ENCODE assay signal across 8 cellular contexts in the genomic region with DNA sequence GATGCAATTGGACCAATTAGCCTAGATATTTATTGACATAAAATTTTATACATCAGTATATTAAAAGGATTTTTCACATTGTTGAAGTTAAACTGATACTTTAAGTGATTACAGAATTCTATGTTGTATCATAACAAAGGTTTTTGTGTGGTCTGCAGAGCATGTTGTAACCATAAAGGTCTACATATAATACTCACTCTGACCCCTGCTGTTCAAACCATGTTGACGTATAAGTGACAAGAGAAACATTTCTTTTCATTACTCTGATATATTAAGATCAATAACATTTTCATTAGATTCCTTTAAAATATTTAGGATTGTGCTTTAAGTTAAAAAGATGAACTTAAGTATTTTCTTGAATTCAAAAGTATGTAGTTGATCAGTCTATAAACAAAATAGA.
A peak's percentile ranks its signal among the peaks of the same experiment; 100 is the strongest.
DNase-seq lines count a peak whose midpoint lies in the region; ATAC-seq and TF ChIP-seq lines count a peak whose summit lies in the region.

No MANE protein-coding gene starts in this region.

- no peak overlapping the region for H3K27ac Mint-ChIP-seq in neural crest cell (ENCODE audit: unreplicated experiment)

- DNase-seq in NOMO-1 treated with DMSO at 0.1 percent for 48 hours (lab: John Stamatoyannopoulos, UW; ENCODE audit: unreplicated experiment): peak; percentile 26
- no peak for DNase-seq in NOMO-1 treated with dmso at 0.1 percent for 144 hours (lab: John Stamatoyannopoulos, UW; ENCODE audit: unreplicated experiment)
- peak; percentile 31 for DNase-seq in RKO (ENCODE audit: low spot score)
- no peak for DNase-seq in neural crest cell (ENCODE audit: low read depth, low spot score)
- DNase-seq in KBM-7: no peak
- no peak for DNase-seq in mesenteric fat pad (ENCODE audit: low spot score)

- H3K27me3 Mint-ChIP-seq in neural crest cell (ENCODE audit: low read depth): no peaks in the 10 kb centered on the region

- peak; percentile 84 for ATAC-seq in HG03378 (IDR thresholded peaks at IDR 0.05; ENCODE audit: unreplicated experiment)
- no peak for ATAC-seq in GM18520 (IDR thresholded peaks at IDR 0.05; ENCODE audit: unreplicated experiment)

- no peaks in the 10 kb centered on the region for H3K9me3 Mint-ChIP-seq in neural crest cell

- no peaks in the 10 kb centered on the region for H3K36me3 Mint-ChIP-seq in neural crest cell (ENCODE audit: low read depth)

- no peak overlapping the region for H3K4me3 Mint-ChIP-seq in neural crest cell

- in situ Hi-C loops in KBM-7 (cut with MboI; ENCODE audit: low pct_unique_long_range_greater_than_20kb, low sequenced_read_pairs): no loop called here

- peak; percentile 49 for TF ChIP-seq CTCF in neural crest cell (conservative IDR thresholded peaks at IDR 0.05)

- H3K4me1 Mint-ChIP-seq in neural crest cell: peaks cover 15% of the 10 kb centered on the region

Comparison
In these comparisons a context has a peak if more than half of its experiments do, and no peak if none do; other contexts are left out.
1. DNase-seq: peak in NOMO-1 treated with DMSO at 0.1 percent for 48 hours (single experiment) and RKO (single experiment); none in NOMO-1 treated with dmso at 0.1 percent for 144 hours (single experiment), neural crest cell (single experiment), KBM-7 (single experiment) and mesenteric fat pad (single experiment).